ENCODE assay signal across 20 cellular contexts in genomic region chr15:98057453-98057852, GRCh38.
A peak's percentile ranks its signal among the peaks of the same experiment; 100 is the strongest.
DNase-seq lines count a peak whose midpoint lies in the region; ATAC-seq, FAIRE-seq and TF ChIP-seq lines count a peak whose summit lies in the region.
"Had no signal": no experiment of that assay in that cellular context is flagged by ENCODE, and none has a peak within 500 bp of the region (broad histone marks: within the 10 kb centered on the region; RNA-seq: fewer than 3 reads in every experiment).

No MANE protein-coding gene starts in this region.

- H3K4me3 ChIP-seq in HEK293 (ENCODE audit: low read depth, low read length) (no peak overlapping the region), K562 (no peak overlapping the region), pancreas (no peak overlapping the region)
- H3K4me3 ChIP-seq: A549; BLaER1 treated with 17β-estradiol and CSF1 and Interleukin-3, amounts not matched to agents 10 nM and 100 nM; GM12878 had no signal

- H3K27me3 ChIP-seq in K562 (ENCODE audit: control insufficient read depth in 2 of 2, insufficient read depth in 2 of 2, low read length in 2 of 2) (no peaks in the 10 kb centered on the region), pancreas (no peaks in the 10 kb centered on the region)

- H4K20me1 ChIP-seq in K562 (replicated peaks; ENCODE audit: control insufficient read depth, insufficient read depth, low read length), result no peaks in the 10 kb centered on the region
- H4K20me1 ChIP-seq: BLaER1 treated with 17β-estradiol and CSF1 and Interleukin-3, amounts not matched to agents 10 nM and 100 nM had no signal

- no peak for DNase-seq in K562 (ENCODE audit: extremely low read depth in 1 of 4, low spot score in 3 of 4)
- no peak for DNase-seq in pancreas
- DNase-seq in NCI-H226, result no peak
- DNase-seq: AML-193; Caco-2; Calu3; CD4-positive, alpha-beta T cell; CD8-positive, alpha-beta T cell; DMS79 treated with DMSO at 0.1 percent for 48 hours; GF-D8 had no signal

- TF ChIP-seq RAD21 in K562 (CRISPR knock-in tag; conservative IDR thresholded peaks at IDR 0.05 in 1 of 2, IDR thresholded peaks at IDR 0.05 in 1 of 2), result no peak

- no peak for TF ChIP-seq EP300 in K562 (IDR thresholded peaks at IDR 0.05; ENCODE audit: low read length)

- WGBS in K562 (ENCODE audit: insufficient coverage, low coverage, missing lambda C conversion rate), result 0% methylated on average over 1 of the region's 1 CpG
- 54 to 79% methylated on average over 1 of the region's 1 CpG for WGBS in pancreas, 2 donors

- in situ Hi-C loops in K562 (cut with MboI), result no loop called here

- H2AFZ ChIP-seq in K562 (ENCODE audit: low read depth, low read length), result no peak overlapping the region

- H3K4me1 ChIP-seq in HEK293 (ENCODE audit: control insufficient read depth, insufficient read depth, low read length) (no peaks in the 10 kb centered on the region), K562 (replicated peaks in 1 of 2; ENCODE audit: control insufficient read depth in 2 of 2, insufficient read depth in 2 of 2, low read length in 2 of 2) (no peaks in the 10 kb centered on the region; a peak in 1 of 5 replicates), pancreas (no peaks in the 10 kb centered on the region)
- H3K4me1 ChIP-seq: A549, Caco-2 had no signal

- CTCF ChIA-PET in HEK293 (lab: Yijun Ruan, JAX) (interaction anchor here (0.7 kb wide), 2 partner anchors 261 to 324 kb away, joined by 3 to 4 read pairs; no protein-coding TSS in a partner anchor), K562 (lab: Yijun Ruan, JAX; ENCODE audit: low intra/inter-chr PET ratio) (no interaction called here)

- H3K79me2 ChIP-seq in K562 (ENCODE audit: control insufficient read depth, insufficient read depth, low read length), result no peaks in the 10 kb centered on the region

- TF ChIP-seq CTCF in HEK293 (tag by site-specific recombination; IDR thresholded peaks at IDR 0.05) (no peak), K562 (IDR thresholded peaks at IDR 0.05 in 2 of 3, conservative IDR thresholded peaks at IDR 0.05 in 1 of 3; ENCODE audit: insufficient read depth in 2 of 3, low read depth in 1 of 3, low read length in 3 of 3) (no peak), pancreas (IDR thresholded peaks at IDR 0.05) (no peak)

- H3K9me1 ChIP-seq in K562 (ENCODE audit: control insufficient read depth, insufficient read depth, low read length), result no peaks in the 10 kb centered on the region

- FAIRE-seq in K562 (lab: Jason Lieb, UNC) (no peak), pancreas (lab: Jason Lieb, UNC) (peak; percentile 41)
- FAIRE-seq: A549, D721Med, GM12878, GM12892, GM18507 had no signal

- H3K36me3 ChIP-seq in HEK293 (ENCODE audit: control insufficient read depth in 2 of 2, insufficient read depth in 1 of 2, low read length in 2 of 2), result no peaks in the 10 kb centered on the region
- no peaks in the 10 kb centered on the region for H3K36me3 ChIP-seq in K562 (ENCODE audit: control insufficient read depth, insufficient read depth, low read length)
- H3K36me3 ChIP-seq in pancreas, result no peaks in the 10 kb centered on the region

- H3K27ac ChIP-seq in HEK293 (ENCODE audit: extremely low read depth, low read depth, low read length), result no peak overlapping the region
- H3K27ac ChIP-seq in K562 (ENCODE audit: extremely low read depth, low read depth, low read length), result no peak overlapping the region
- H3K27ac ChIP-seq in pancreas, result no peak overlapping the region
- H3K27ac ChIP-seq: 22Rv1; A549; BLaER1 treated with 17β-estradiol and CSF1 and Interleukin-3, amounts not matched to agents 10 nM and 100 nM; C4-2B had no signal

- POLR2A ChIA-PET in HEK293 (lab: Yijun Ruan, JAX) (no interaction called here), K562 (lab: Yijun Ruan, JAX) (no interaction called here)

- intact Hi-C loops in K562 (cut with micrococcal nuclease) (no loop called here), pancreas (cut with DNase I) (no loop called here)

- ATAC-seq in K562, result no peak
- no peak for ATAC-seq in pancreas
- no peak for ATAC-seq in GM19463 (IDR thresholded peaks at IDR 0.05; ENCODE audit: unreplicated experiment)
- ATAC-seq: A549; CD8-positive, alpha-beta T cell; GM12878 had no signal

- TF ChIP-seq POLR2A in K562 (conservative IDR thresholded peaks at IDR 0.05), result no peak

- H3K4me2 ChIP-seq in K562 (ENCODE audit: insufficient read depth, low read length), result no peak overlapping the region
- H3K4me2 ChIP-seq: A549; BLaER1 treated with 17β-estradiol and CSF1 and Interleukin-3, amounts not matched to agents 10 nM and 100 nM had no signal

- no TSS peak for BruUV-seq in K562 (replicated peaks; lab: Mats Ljungman, UMichigan)

- no peak overlapping the region for H3K9ac ChIP-seq in K562 (ENCODE audit: insufficient read depth in 1 of 2, low read depth in 2 of 2, low read length in 2 of 2)
- H3K9ac ChIP-seq: BLaER1 treated with 17β-estradiol and CSF1 and Interleukin-3, amounts not matched to agents 10 nM and 100 nM had no signal

- H3K9me3 ChIP-seq in HEK293 (ENCODE audit: control insufficient read depth, insufficient read depth, low read depth, low read length), result no peaks in the 10 kb centered on the region
- no peaks in the 10 kb centered on the region for H3K9me3 ChIP-seq in K562 (replicated peaks; ENCODE audit: control insufficient read depth, insufficient read depth, low read depth, low read length)
- H3K9me3 ChIP-seq in pancreas, result peaks cover 0 to 5% (median 0%) of the 10 kb centered on the region in 4 donors
- H3K9me3 ChIP-seq: A549, Caco-2 had no signal

TF ChIP-seq in HEK293, 187 proteins besides CTCF, POLR2A, EP300 and RAD21:
- no peak for TF ChIP-seq ZNF202 (tag by site-specific recombination; IDR thresholded peaks at IDR 0.05; ENCODE audit: borderline replicate concordance)
- peak; percentile 72 for TF ChIP-seq SETDB1 (IDR thresholded peaks at IDR 0.05; ENCODE audit: insufficient read length, low read length)
- no peak for TF ChIP-seq ZNF248 (tag by site-specific recombination; IDR thresholded peaks at IDR 0.05)

TF ChIP-seq in K562, 482 proteins besides CTCF, POLR2A, EP300 and RAD21:
- peak; percentile 67; the same call in 1 of the 2 replicates for TF ChIP-seq TRIM28 (IDR thresholded peaks at IDR 0.05)
- TF ChIP-seq ZNF316 (IDR thresholded peaks at IDR 0.05), result no peak
- TF ChIP-seq NCOA2 (IDR thresholded peaks at IDR 0.05; ENCODE audit: partially characterized antibody in 2 of 2), result no peak
- TF ChIP-seq SP1 (CRISPR knock-in tag; IDR thresholded peaks at IDR 0.05), result no peak
- TF ChIP-seq SIN3A (IDR thresholded peaks at IDR 0.05; ENCODE audit: borderline replicate concordance in 2 of 2, control insufficient read depth in 1 of 2, low read depth in 2 of 2, low read length in 2 of 2), result no peak
- TF ChIP-seq SRSF1 (IDR thresholded peaks at IDR 0.05; ENCODE audit: low read depth, low read length), result no peak
- TF ChIP-seq HLTF (IDR thresholded peaks at IDR 0.05), result peak; percentile 24; the same call in 1 of the 2 replicates

Comparison
In these comparisons a context has a peak if more than half of its experiments do, and no peak if none do; other contexts are left out.
1. Of the 44 proteins assayed by ChIP-seq in both K562 and HEK293: peak only in K562: TRIM28; only in HEK293: SETDB1; in both: none; in neither: 42.